Comparison of ENCODE assay signal across 16 cellular contexts in the genomic region with DNA sequence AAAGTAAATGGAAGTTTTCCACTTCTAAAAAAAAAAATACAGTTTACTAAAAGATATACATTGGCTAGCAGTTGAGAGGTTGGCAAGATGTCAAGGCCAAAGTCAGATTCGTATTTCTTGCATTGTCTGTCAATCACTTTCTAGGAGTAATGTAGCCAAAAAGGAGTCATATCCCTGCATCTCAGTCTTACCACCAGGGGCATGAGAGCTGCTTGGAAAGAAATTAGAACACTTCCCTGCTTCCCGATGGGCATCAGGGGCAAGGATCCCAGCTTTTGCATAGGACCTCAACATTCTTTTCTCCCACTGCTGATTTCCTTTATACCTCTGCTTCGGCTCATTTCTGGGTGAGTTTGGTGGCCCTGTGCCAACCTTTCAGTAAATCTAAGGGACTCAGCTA.
DNase-seq lines count a peak whose midpoint lies in the region; ATAC-seq, FAIRE-seq and TF ChIP-seq lines count a peak whose summit lies in the region.
"Had no signal": no experiment of that assay in that cellular context is flagged by ENCODE, and none has a peak within 500 bp of the region (broad histone marks: within the 10 kb centered on the region; RNA-seq: fewer than 3 reads in every experiment).

No MANE protein-coding gene starts in this region.

- peak; percentile 36 for TF ChIP-seq CTCF in RWPE2 (IDR thresholded peaks at IDR 0.05; ENCODE audit: poor library complexity, severe bottlenecking)

- peaks cover 21% of the 10 kb centered on the region for H3K27me3 ChIP-seq in RWPE2 (ENCODE audit: insufficient read depth, poor library complexity, severe bottlenecking)

- no peaks in the 10 kb centered on the region for H3K9me3 ChIP-seq in RWPE2 (ENCODE audit: severe bottlenecking)
- H3K9me3 ChIP-seq: HAP-1 had no signal

- FAIRE-seq in urothelium cell line (lab: Jason Lieb, UNC): no peak

- H3K27ac ChIP-seq in RWPE2 (ENCODE audit: poor library complexity, severe bottlenecking): no peak overlapping the region

- H3K36me3 ChIP-seq in RWPE2 (ENCODE audit: low read depth): no peaks in the 10 kb centered on the region
- H3K36me3 ChIP-seq: HAP-1 had no signal

- H3K4me1 ChIP-seq in RWPE2 (ENCODE audit: insufficient read depth, poor library complexity, severe bottlenecking): no peaks in the 10 kb centered on the region
- H3K4me1 ChIP-seq: HAP-1 had no signal

- ATAC-seq in RWPE2 (ENCODE audit: low read depth) (0 out of 3 replicates have a peak, but pooled peaks have one; percentile 31), HG02840 (IDR thresholded peaks at IDR 0.05; ENCODE audit: low FRiP score, unreplicated experiment) (no peak), GM21447 (IDR thresholded peaks at IDR 0.05; ENCODE audit: unreplicated experiment) (no peak)
- ATAC-seq: activated CD8-positive, alpha-beta T cell treated with anti-CD3 and anti-CD28 coated beads, Interleukin-2, amount 10 ng/mL, durations not matched to agents 7 days and 5 days had no signal

- DNase-seq in NCI-H82 (lab: John Stamatoyannopoulos, UW) (peak; percentile 39), NCI-H82 treated with DMSO at 0.1 percent for 48 hours (lab: John Stamatoyannopoulos, UW; ENCODE audit: unreplicated experiment) (no peak), RWPE2 (ENCODE audit: low spot score) (no peak), foreskin melanocyte (peak; percentile 16), urothelium cell line (ENCODE audit: low spot score) (peak; percentile 9), HuH-7 (ENCODE audit: low spot score) (no peak)
- DNase-seq: activated CD8-positive, alpha-beta T cell treated with anti-CD3 and anti-CD28 coated beads, Interleukin-2, amount 10 ng/mL, durations not matched to agents 7 days and 5 days; activated gamma-delta T cell treated with Interleukin-2 at 50 U/mL for 16 hours; MV-4-11; NCI-H510A treated with DMSO at 0.1 percent for 48 hours; posterior cingulate gyrus; T1000; trophoblast cell had no signal

- no peak overlapping the region for H3K4me3 ChIP-seq in RWPE2 (ENCODE audit: severe bottlenecking)
- H3K4me3 ChIP-seq: HAP-1 had no signal

Comparison
In these comparisons a context has a peak if more than half of its experiments do, and no peak if none do; other contexts are left out.
1. DNase-seq: peak in NCI-H82 (single experiment), foreskin melanocyte (single experiment) and urothelium cell line (single experiment); none in NCI-H82 treated with DMSO at 0.1 percent for 48 hours (single experiment), RWPE2 (single experiment) and HuH-7 (single experiment).